Comparison of ENCODE assay signal across 10 cellular contexts in the genomic region with DNA sequence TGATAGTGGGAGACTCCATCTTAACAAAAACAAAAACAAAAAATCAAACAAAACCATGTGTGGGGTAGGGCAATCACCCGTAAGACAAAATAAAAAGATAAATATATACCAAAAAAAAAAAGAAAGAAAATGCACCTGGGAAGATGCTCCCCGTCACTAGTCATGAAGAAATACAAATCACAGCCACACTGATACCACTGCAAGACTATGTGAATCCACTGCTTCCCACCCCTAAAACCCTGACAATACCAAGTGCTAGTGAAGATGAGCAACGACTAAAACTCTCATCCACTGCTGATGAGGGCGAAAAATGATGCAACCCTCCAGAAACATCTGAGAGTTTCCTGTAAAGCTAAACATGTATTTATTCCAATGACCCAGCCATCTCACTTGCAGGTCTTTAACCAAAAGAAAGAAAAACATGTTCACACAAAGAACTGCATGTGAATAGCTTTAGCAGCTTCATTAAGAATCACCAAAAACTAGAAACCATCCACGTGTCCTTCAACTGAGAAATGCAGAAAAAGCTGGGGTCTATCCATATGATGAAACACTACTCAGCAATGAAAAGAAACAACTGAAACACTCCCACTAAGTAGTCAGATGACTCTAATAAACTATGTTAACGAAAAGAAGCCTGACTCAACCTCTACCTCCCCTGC. TPM values are rescaled to one million over a fixed set of nuclear protein-coding genes. Genes with fewer than 3 reads are reported as not detected.
A peak's percentile ranks its signal among the peaks of the same experiment; 100 is the strongest.
DNase-seq lines count a peak whose midpoint lies in the region; ATAC-seq and TF ChIP-seq lines count a peak whose summit lies in the region.
"Had no signal": no experiment of that assay in that cellular context is flagged by ENCODE, and none has a peak within 500 bp of the region (broad histone marks: within the 10 kb centered on the region; RNA-seq: fewer than 3 reads in every experiment).

No MANE protein-coding gene starts in this region.

- no peak overlapping the region for H2AFZ ChIP-seq in smooth muscle cell (ENCODE audit: low read depth)

- H3K36me3 ChIP-seq in Panc1 (ENCODE audit: control insufficient read depth, insufficient read depth, low read length) (no peaks in the 10 kb centered on the region), smooth muscle cell (ENCODE audit: low read depth) (no peaks in the 10 kb centered on the region)

- CTCF ChIA-PET in Panc1 (lab: Charles Lee): no interaction called here

- WGBS in smooth muscle cell (ENCODE audit: low lambda C conversion rate): 45% methylated on average over 6 of the region's 6 CpGs

- H3K36me3 Mint-ChIP-seq in chondrocyte (ENCODE audit: low read depth): peaks cover 5% of the 10 kb centered on the region

- peaks cover 81% of the 10 kb centered on the region for H3K4me1 Mint-ChIP-seq in chondrocyte (ENCODE audit: low read depth)

- H3F3A ChIP-seq in smooth muscle cell (ENCODE audit: low read depth): peaks cover 33% of the 10 kb centered on the region

- DNase-seq in activated CD4-positive, alpha-beta T cell treated with anti-CD3 and anti-CD28 coated beads for 48 hours: peak; percentile 46
- DNase-seq in activated CD4-positive, alpha-beta T cell treated with anti-CD3 and anti-CD28 coated beads for 4 hours: no peak
- peak; percentile 36 for DNase-seq in Panc1 (ENCODE audit: low read depth, low spot score)
- DNase-seq in chondrocyte (ENCODE audit: low spot score): no peak
- DNase-seq in smooth muscle cell (lab: John Stamatoyannopoulos, UW; ENCODE audit: unreplicated experiment): no peak
- DNase-seq in HuH-7.5 (ENCODE audit: low spot score): no peak
- no peak for DNase-seq in AML-193 (lab: John Stamatoyannopoulos, UW)
- no peak for DNase-seq in amygdala (lab: John Stamatoyannopoulos, UW)
- DNase-seq: NCI-H2081 treated with DMSO at 0.1 percent for 48 hours had no signal

- H3K9me3 ChIP-seq in Panc1 (ENCODE audit: control insufficient read depth, insufficient read depth, low read depth, low read length) (no peaks in the 10 kb centered on the region), smooth muscle cell (replicated peaks; ENCODE audit: low read depth) (no peaks in the 10 kb centered on the region)
- H3K9me3 ChIP-seq: spleen had no signal

- POLR2A ChIA-PET in Panc1 (lab: Charles Lee): no interaction called here

- H3K4me3 Mint-ChIP-seq in chondrocyte (ENCODE audit: unreplicated experiment): no peak overlapping the region

- H3K4me3 ChIP-seq in Panc1 (ENCODE audit: low read depth in 2 of 2, low read length in 2 of 2): no peak overlapping the region
- H3K4me3 ChIP-seq in smooth muscle cell: no peak overlapping the region
- H3K4me3 ChIP-seq: spleen had no signal

- H3K4me1 ChIP-seq in Panc1 (ENCODE audit: control insufficient read depth, insufficient read depth, low read length) (peaks cover 66% of the 10 kb centered on the region), smooth muscle cell (ENCODE audit: low read depth) (peaks cover 30% of the 10 kb centered on the region)

- H3K27me3 ChIP-seq in Panc1 (ENCODE audit: control insufficient read depth, insufficient read depth, low read length) (no peaks in the 10 kb centered on the region), smooth muscle cell (ENCODE audit: low read depth) (no peaks in the 10 kb centered on the region)
- H3K27me3 ChIP-seq: spleen had no signal

- H4K20me1 ChIP-seq in smooth muscle cell (ENCODE audit: low read depth): peaks cover 100% of the 10 kb centered on the region

- BruUV-seq in Panc1 (replicated peaks; lab: Mats Ljungman, UMichigan): no TSS peak

- H3K9ac ChIP-seq in smooth muscle cell (ENCODE audit: low read depth): peak overlapping the region; percentile 52

- peak overlapping the region; percentile 95 for H3K27ac Mint-ChIP-seq in chondrocyte (ENCODE audit: unreplicated experiment)

- H3K27ac ChIP-seq in Panc1 (ENCODE audit: low read length): peak overlapping the region; percentile 74; the same call in 1 of the 2 replicates
- peak overlapping the region; percentile 98 for H3K27ac ChIP-seq in smooth muscle cell (ENCODE audit: low read depth)

- H3K9me3 Mint-ChIP-seq in chondrocyte (ENCODE audit: low read depth): peaks cover 2% of the 10 kb centered on the region

- TF ChIP-seq CTCF in Panc1 (IDR thresholded peaks at IDR 0.05) (no peak), chondrocyte (IDR thresholded peaks at IDR 0.05) (no peak), smooth muscle cell (IDR thresholded peaks at IDR 0.05; ENCODE audit: borderline replicate concordance, insufficient read depth, poor library complexity, severe bottlenecking) (no peak)

- H3K27me3 Mint-ChIP-seq in chondrocyte (ENCODE audit: low read depth): no peaks in the 10 kb centered on the region

- peak overlapping the region; percentile 3 for H3K4me2 ChIP-seq in smooth muscle cell

- in situ Hi-C loops in Panc1 (cut with HindIII; ENCODE audit: low pct_unique_long_range_greater_than_20kb, low sequenced_read_pairs): no loop called here

- H3K79me2 ChIP-seq in smooth muscle cell (ENCODE audit: low read depth): peaks cover 100% of the 10 kb centered on the region

- ATAC-seq in Panc1: no peak

- intact Hi-C loops in Panc1 (cut with micrococcal nuclease; ENCODE audit: unreplicated experiment): no loop called here

RNA-seq across cellular contexts. Expression of a gene that starts 31.7 kb away (rescaled TPM):
- total RNA-seq in Panc1 (2021; ENCODE audit: unreplicated experiment) (102 TPM), chondrocyte (83.8 to 108 TPM (median 104 TPM) in 3 replicates), smooth muscle cell (16.1 and 24.1 TPM in 2 replicates)
- 75.9 TPM for polyA plus RNA-seq in Panc1 (2012; ENCODE audit: insufficient read length)
- polyA plus RNA-seq in smooth muscle cell: 102 and 105 TPM in 2 replicates

Comparison
In these comparisons a context has a peak if more than half of its experiments do, and no peak if none do; other contexts are left out.
1. DNase-seq: peak in activated CD4-positive, alpha-beta T cell treated with anti-CD3 and anti-CD28 coated beads for 48 hours (single experiment) and Panc1 (single experiment); none in activated CD4-positive, alpha-beta T cell treated with anti-CD3 and anti-CD28 coated beads for 4 hours (0 of 2), chondrocyte (single experiment), smooth muscle cell (single experiment), HuH-7.5 (single experiment), AML-193 (0 of 2) and amygdala (0 of 56).